In genomic region chr20:58947797-58948388, GRCh38 we compare ENCODE assay signal across 5 cellular contexts. TPM values are rescaled to one million over a fixed set of nuclear protein-coding genes. Genes with fewer than 3 reads are reported as not detected.
DNase-seq lines count a peak whose midpoint lies in the region; ATAC-seq, FAIRE-seq and TF ChIP-seq lines count a peak whose summit lies in the region.
"Not testable (repeated sequence)": the region's sequence is repeated elsewhere in the genome, so short reads cannot be mapped to it uniquely, and the experiment has no call there.

No MANE protein-coding gene starts in this region.

- not testable (repeated sequence) for H3K4me2 ChIP-seq in K562 (ENCODE audit: insufficient read depth, low read length); HepG2 (ENCODE audit: low read depth, low read length)

- not testable (repeated sequence) for H3K9ac ChIP-seq in K562 (ENCODE audit: insufficient read depth in 1 of 2, low read depth in 2 of 2, low read length in 2 of 2); HepG2 (ENCODE audit: insufficient read depth, low read depth, low read length)

- H3K27me3 ChIP-seq in K562 (ENCODE audit: control insufficient read depth in 2 of 2, insufficient read depth in 2 of 2, low read length in 2 of 2) (peaks cover 35 to 36% of the 10 kb centered on the region in 2 experiments), HepG2 (ENCODE audit: control insufficient read depth in 1 of 2, insufficient read depth in 2 of 2, low read length in 2 of 2) (peaks cover 0 to 33% of the 10 kb centered on the region in 2 experiments; a peak in 4 of 5 replicates)
- not testable (repeated sequence) for H3K27me3 ChIP-seq in esophagus muscularis mucosa

- ATAC-seq in K562, result peak; percentile 56; the same call in 2 of the 3 replicates
- not testable (repeated sequence) for ATAC-seq in HepG2

- WGBS in K562 (ENCODE audit: insufficient coverage, low coverage, missing lambda C conversion rate), result 6% methylated on average over 7 of the region's 7 CpGs
- WGBS in esophagus muscularis mucosa, result 85% methylated on average over 7 of the region's 7 CpGs
- WGBS in HepG2 (ENCODE audit: low lambda C conversion rate), result 7% methylated on average over 7 of the region's 7 CpGs

- intact Hi-C loops in K562 (cut with micrococcal nuclease); esophagus muscularis mucosa (cut with DNase I); HepG2 (cut with micrococcal nuclease; ENCODE audit: unreplicated experiment): not testable (repeated sequence)

- peak overlapping the region; percentile 25; the same call in 1 of the 2 replicates for H2AFZ ChIP-seq in K562 (ENCODE audit: low read depth, low read length)
- not testable (repeated sequence) for H2AFZ ChIP-seq in HepG2 (ENCODE audit: low read length)

- DNase-seq in HTR-8/SVneo (ENCODE audit: insufficient read length, low spot score); K562 (ENCODE audit: extremely low read depth in 1 of 4, low spot score in 3 of 4); HepG2 (ENCODE audit: low spot score): not testable (repeated sequence)
- peak; percentile 45 for DNase-seq in esophagus muscularis mucosa (ENCODE audit: extremely low spot score)

- TF ChIP-seq POLR2A in K562 (conservative IDR thresholded peaks at IDR 0.05); esophagus muscularis mucosa (IDR thresholded peaks at IDR 0.05; ENCODE audit: low read depth); HepG2 (IDR thresholded peaks at IDR 0.05; ENCODE audit: insufficient read depth in 1 of 2, low read depth in 2 of 2, low read length in 2 of 2): not testable (repeated sequence)

- H3K27ac ChIP-seq in K562 (ENCODE audit: extremely low read depth, low read depth, low read length); esophagus muscularis mucosa (replicated peaks in 1 of 4); HepG2 (ENCODE audit: extremely low read length, insufficient read depth, low read length): not testable (repeated sequence)

- TF ChIP-seq EP300 in K562 (IDR thresholded peaks at IDR 0.05; ENCODE audit: low read length); esophagus muscularis mucosa (IDR thresholded peaks at IDR 0.05); HepG2 (IDR thresholded peaks at IDR 0.05; ENCODE audit: low read depth in 2 of 2, low read length in 2 of 2); HepG2 (CRISPR knock-in tag; IDR thresholded peaks at IDR 0.05; ENCODE audit: borderline replicate concordance): not testable (repeated sequence)

- POLR2A ChIA-PET in K562 (lab: Yijun Ruan, JAX), result interaction anchor here (2.3 kb wide), 1 partner anchor 11 kb away, joined by 7 read pairs; no protein-coding TSS in a partner anchor
- POLR2A ChIA-PET in HepG2 (lab: Yijun Ruan, JAX), result not testable (repeated sequence)

- H3K79me2 ChIP-seq in K562 (ENCODE audit: control insufficient read depth, insufficient read depth, low read length); HepG2 (ENCODE audit: insufficient read depth, low read length): not testable (repeated sequence)

- CTCF ChIA-PET in K562 (lab: Yijun Ruan, JAX; ENCODE audit: low intra/inter-chr PET ratio); HepG2 (lab: Yijun Ruan, JAX; ENCODE audit: low intra/inter-chr PET ratio, low total read pairs): not testable (repeated sequence)

- not testable (repeated sequence) for TF ChIP-seq RAD21 in K562 (CRISPR knock-in tag; conservative IDR thresholded peaks at IDR 0.05 in 1 of 2, IDR thresholded peaks at IDR 0.05 in 1 of 2); HepG2 (CRISPR knock-in tag; IDR thresholded peaks at IDR 0.05)

- BruUV-seq in K562 (replicated peaks; lab: Mats Ljungman, UMichigan); HepG2 (replicated peaks; lab: Mats Ljungman, UMichigan): not testable (repeated sequence)

- not testable (repeated sequence) for H3K9me1 ChIP-seq in K562 (ENCODE audit: control insufficient read depth, insufficient read depth, low read length)

- not testable (repeated sequence) for H4K20me1 ChIP-seq in K562 (replicated peaks; ENCODE audit: control insufficient read depth, insufficient read depth, low read length); HepG2 (ENCODE audit: insufficient read depth, low read length)

- not testable (repeated sequence) for H3K36me3 ChIP-seq in K562 (ENCODE audit: control insufficient read depth, insufficient read depth, low read length); esophagus muscularis mucosa; HepG2 (replicated peaks in 1 of 2; ENCODE audit: control insufficient read depth in 1 of 2, insufficient read depth in 2 of 2, low read length in 2 of 2)

- TF ChIP-seq CTCF in K562 (IDR thresholded peaks at IDR 0.05 in 2 of 3, conservative IDR thresholded peaks at IDR 0.05 in 1 of 3; ENCODE audit: insufficient read depth in 2 of 3, low read depth in 1 of 3, low read length in 3 of 3); esophagus muscularis mucosa (IDR thresholded peaks at IDR 0.05); HepG2 (CRISPR knock-in tag; IDR thresholded peaks at IDR 0.05): not testable (repeated sequence)

- FAIRE-seq in HTR-8/SVneo (lab: Jason Lieb, UNC) (peak; percentile 23), K562 (lab: Jason Lieb, UNC) (peak; percentile 65), colon (lab: Jason Lieb, UNC) (peak; percentile 47)
- FAIRE-seq in HepG2 (lab: Jason Lieb, UNC), result not testable (repeated sequence)

- not testable (repeated sequence) for H3K4me1 ChIP-seq in K562 (replicated peaks in 1 of 2; ENCODE audit: control insufficient read depth in 2 of 2, insufficient read depth in 2 of 2, low read length in 2 of 2); esophagus muscularis mucosa; HepG2 (ENCODE audit: insufficient read depth, low read length)

- H3K9me3 ChIP-seq in K562 (replicated peaks; ENCODE audit: control insufficient read depth, insufficient read depth, low read depth, low read length); esophagus muscularis mucosa; HepG2 (ENCODE audit: low read length): not testable (repeated sequence)

- H3K4me3 ChIP-seq in K562; esophagus muscularis mucosa; HepG2 (replicated peaks in 1 of 3; ENCODE audit: insufficient read depth in 1 of 3, low read depth in 2 of 3, low read length in 3 of 3): not testable (repeated sequence)

- in situ Hi-C loops in K562 (cut with MboI); HepG2 (cut with HindIII; ENCODE audit: extremely low pct_ligation_motif_present, low pct_unique_long_range_greater_than_20kb): not testable (repeated sequence)

RNA-seq across cellular contexts. Expression of gene NELFCD, which starts 33.2 kb away (rescaled TPM):
- 499 and 562 TPM in 2 replicates for total RNA-seq in K562 (2011; cell fraction: chromatin; rRNA removed; ENCODE audit: low replicate concordance)
- total RNA-seq in K562 (2011; cell fraction: nucleolus; rRNA removed), result 227 and 235 TPM in 2 replicates
- 274 and 301 TPM in 2 replicates for total RNA-seq in K562 (2011; cell fraction: nucleoplasm; rRNA removed)
- 96.5 and 113 TPM in 2 replicates for total RNA-seq in K562 (2014; rRNA removed)
- 77.9 and 80.6 TPM in 2 replicates for total RNA-seq in K562 (2014; rRNA removed; fragmentation: Illumina TruSeq; extraction: Trizol)
- 84.7 and 86.6 TPM in 2 replicates for total RNA-seq in K562 (2015; rRNA removed; fragmentation: Illumina TruSeq; extraction: Trizol)
- total RNA-seq in K562 (2021), result 111 and 116 TPM in 2 replicates
- polyA plus RNA-seq in K562 (2011; rRNA removed), result 138 and 163 TPM in 2 replicates
- polyA plus RNA-seq in K562 (2011; cell fraction: cytosol; rRNA removed), result 115 and 130 TPM in 2 replicates
- 305 and 361 TPM in 2 replicates for polyA plus RNA-seq in K562 (2011; cell fraction: nucleus; rRNA removed)
- 93.4 and 101 TPM in 2 replicates for polyA plus RNA-seq in K562 (2012)
- 136 and 137 TPM in 2 replicates for polyA plus RNA-seq in K562 (2014; fragmentation: Illumina TruSeq; extraction: Trizol)
- 10 to 100 TPM; 11.7 to 22.2 TPM for polyA plus RNA-seq in K562 (2014; fragmentation: Nextera tagmentation; extraction: Ambion mirVana)
- polyA plus RNA-seq in K562 (2014; rRNA removed), result 121 and 123 TPM in 2 replicates
- polyA minus RNA-seq in K562 (2011; rRNA and poly(A)+ RNA removed), result 159 and 203 TPM in 2 replicates
- 57.0 and 63.8 TPM in 2 replicates for polyA minus RNA-seq in K562 (2011; cell fraction: cytosol; rRNA and poly(A)+ RNA removed)
- polyA minus RNA-seq in K562 (2011; cell fraction: nucleus; rRNA and poly(A)+ RNA removed), result 68.1 and 105 TPM in 2 replicates
- 10 to 100 TPM; 30.5 to 41.5 (median 34.9) TPM for total RNA-seq in esophagus muscularis mucosa
- 159 and 160 TPM in 2 replicates for total RNA-seq in HepG2 (2016; rRNA removed; fragmentation: Illumina TruSeq; extraction: Trizol)
- 40.4 and 47.8 TPM in 2 replicates for total RNA-seq in HepG2 (2016; cell fraction: cytosol; rRNA removed; fragmentation: Illumina TruSeq; extraction: Trizol; ENCODE audit: low read depth)
- total RNA-seq in HepG2 (2016; cell fraction: insoluble cytoplasmic fraction; rRNA removed; fragmentation: Illumina TruSeq; extraction: Trizol), result 132 and 155 TPM in 2 replicates
- total RNA-seq in HepG2 (2016; cell fraction: membrane; rRNA removed; fragmentation: Illumina TruSeq; extraction: Trizol), result 73.6 and 76.0 TPM in 2 replicates
- 124 and 141 TPM in 2 replicates for total RNA-seq in HepG2 (2016; cell fraction: nucleus; rRNA removed; fragmentation: Illumina TruSeq; extraction: Trizol)
- polyA plus RNA-seq in HepG2 (2011; rRNA removed), result 168 and 203 TPM in 2 replicates
- 156 and 174 TPM in 2 replicates for polyA plus RNA-seq in HepG2 (2011; cell fraction: cytosol; rRNA removed)
- 553 and 648 TPM in 2 replicates for polyA plus RNA-seq in HepG2 (2011; cell fraction: nucleus; rRNA removed)
- polyA plus RNA-seq in HepG2 (2012), result 143 and 173 TPM in 2 replicates
- polyA plus RNA-seq in HepG2 (2016; cell fraction: cytosol; fragmentation: Illumina TruSeq; extraction: Trizol; ENCODE audit: low read depth), result 31.7 and 32.2 TPM in 2 replicates
- 140 and 169 TPM in 2 replicates for polyA plus RNA-seq in HepG2 (2016; cell fraction: insoluble cytoplasmic fraction; fragmentation: Illumina TruSeq; extraction: Trizol; ENCODE audit: low read depth)
- polyA plus RNA-seq in HepG2 (2016; cell fraction: membrane; fragmentation: Illumina TruSeq; extraction: Trizol; ENCODE audit: low read depth), result 55.0 and 56.1 TPM in 2 replicates
- polyA plus RNA-seq in HepG2 (2016; cell fraction: nucleus; fragmentation: Illumina TruSeq; extraction: Trizol; ENCODE audit: insufficient read depth, low read depth), result 254 and 278 TPM in 2 replicates
- polyA minus RNA-seq in HepG2 (2011; rRNA and poly(A)+ RNA removed; ENCODE audit: low replicate concordance), result 150 and 192 TPM in 2 replicates
- polyA minus RNA-seq in HepG2 (2011; cell fraction: cytosol; rRNA and poly(A)+ RNA removed), result 74.9 and 79.5 TPM in 2 replicates
- 224 and 244 TPM in 2 replicates for polyA minus RNA-seq in HepG2 (2011; cell fraction: nucleus; rRNA and poly(A)+ RNA removed)

RNA-seq across cellular contexts. Expression of gene CTSZ, which starts 59.2 kb away (rescaled TPM):
- total RNA-seq in K562 (2011; cell fraction: chromatin; rRNA removed; ENCODE audit: low replicate concordance), result 52.6 and 123 TPM in 2 replicates
- 146 and 149 TPM in 2 replicates for total RNA-seq in K562 (2011; cell fraction: nucleolus; rRNA removed)
- total RNA-seq in K562 (2011; cell fraction: nucleoplasm; rRNA removed), result 120 and 126 TPM in 2 replicates
- total RNA-seq in K562 (2014; rRNA removed) (73.2 and 83.8 TPM in 2 replicates), K562 (2014; rRNA removed; fragmentation: Illumina TruSeq; extraction: Trizol) (62.6 and 63.8 TPM in 2 replicates), K562 (2015; rRNA removed; fragmentation: Illumina TruSeq; extraction: Trizol) (82.8 and 82.9 TPM in 2 replicates), K562 (2021) (84.7 and 97.7 TPM in 2 replicates), esophagus muscularis mucosa (100 to 1,000 TPM; 136 to 267 (median 190) TPM), HepG2 (2016; rRNA removed; fragmentation: Illumina TruSeq; extraction: Trizol) (not detected in 2 replicates)
- polyA plus RNA-seq in K562 (2011; rRNA removed) (83.8 and 93.1 TPM in 2 replicates), K562 (2014; fragmentation: Illumina TruSeq; extraction: Trizol) (123 and 143 TPM in 2 replicates), K562 (2014; fragmentation: Nextera tagmentation; extraction: Ambion mirVana) (1 to 10 TPM; 1.6 to 5.3 TPM), K562 (2014; rRNA removed) (96.2 and 107 TPM in 2 replicates), HepG2 (2011; rRNA removed) (0.33 and 0.46 TPM in 2 replicates)
- 81.2 and 107 TPM in 2 replicates for polyA plus RNA-seq in K562 (2011; cell fraction: cytosol; rRNA removed)
- polyA plus RNA-seq in K562 (2011; cell fraction: nucleus; rRNA removed), result 54.7 and 64.6 TPM in 2 replicates
- 79.3 and 95.2 TPM in 2 replicates for polyA plus RNA-seq in K562 (2012)
- polyA minus RNA-seq in K562 (2011; rRNA and poly(A)+ RNA removed), result 59.9 and 68.2 TPM in 2 replicates
- polyA minus RNA-seq in K562 (2011; cell fraction: cytosol; rRNA and poly(A)+ RNA removed), result 34.4 and 34.8 TPM in 2 replicates
- 24.1 and 25.5 TPM in 2 replicates for polyA minus RNA-seq in K562 (2011; cell fraction: nucleus; rRNA and poly(A)+ RNA removed)
- not detected in 2 replicates for total RNA-seq in HepG2 (2016; cell fraction: cytosol; rRNA removed; fragmentation: Illumina TruSeq; extraction: Trizol; ENCODE audit: low read depth)
- total RNA-seq in HepG2 (2016; cell fraction: insoluble cytoplasmic fraction; rRNA removed; fragmentation: Illumina TruSeq; extraction: Trizol), result not detected in 2 replicates
- total RNA-seq in HepG2 (2016; cell fraction: membrane; rRNA removed; fragmentation: Illumina TruSeq; extraction: Trizol), result not detected in 2 replicates
- not detected in 2 replicates for total RNA-seq in HepG2 (2016; cell fraction: nucleus; rRNA removed; fragmentation: Illumina TruSeq; extraction: Trizol)
- polyA plus RNA-seq in HepG2 (2011; cell fraction: cytosol; rRNA removed), result 0.28 and 0.36 TPM in 2 replicates
- 0.23 and 0.59 TPM in 2 replicates for polyA plus RNA-seq in HepG2 (2011; cell fraction: nucleus; rRNA removed)
- polyA plus RNA-seq in HepG2 (2012), result 0.47 and 0.52 TPM in 2 replicates
- polyA plus RNA-seq in HepG2 (2016; cell fraction: cytosol; fragmentation: Illumina TruSeq; extraction: Trizol; ENCODE audit: low read depth), result not detected in 2 replicates
- polyA plus RNA-seq in HepG2 (2016; cell fraction: insoluble cytoplasmic fraction; fragmentation: Illumina TruSeq; extraction: Trizol; ENCODE audit: low read depth), result not detected in 2 replicates
- polyA plus RNA-seq in HepG2 (2016; cell fraction: membrane; fragmentation: Illumina TruSeq; extraction: Trizol; ENCODE audit: low read depth), result not detected in 2 replicates
- not detected in 2 replicates for polyA plus RNA-seq in HepG2 (2016; cell fraction: nucleus; fragmentation: Illumina TruSeq; extraction: Trizol; ENCODE audit: insufficient read depth, low read depth)
- 0.10 and 114 TPM in 2 replicates for polyA minus RNA-seq in HepG2 (2011; rRNA and poly(A)+ RNA removed; ENCODE audit: low replicate concordance)
- polyA minus RNA-seq in HepG2 (2011; cell fraction: cytosol; rRNA and poly(A)+ RNA removed), result 0.70 TPM in 1 of 2 replicates, not detected in the other
- 1.0 TPM in 1 of 2 replicates, not detected in the other for polyA minus RNA-seq in HepG2 (2011; cell fraction: nucleus; rRNA and poly(A)+ RNA removed)

Comparison
In these comparisons a context has a peak if more than half of its experiments do, and no peak if none do; other contexts are left out.
1. RNA of gene CTSZ, which starts 59.2 kb away (total RNA-seq): 136 to 267 TPM in esophagus muscularis mucosa and 52.6 to 149 TPM in K562; not detected in HepG2; every median in the first group is over 10 times any median in the second.